In genomic region chr7:29115130-29115529, GRCh38 we compare ENCODE assay signal across 23 cellular contexts. TPM values are rescaled to one million over a fixed set of nuclear protein-coding genes. Genes with fewer than 3 reads are reported as not detected.
DNase-seq lines count a peak whose midpoint lies in the region; ATAC-seq and TF ChIP-seq lines count a peak whose summit lies in the region.
"Had no signal": no experiment of that assay in that cellular context is flagged by ENCODE, and none has a peak within 500 bp of the region (broad histone marks: within the 10 kb centered on the region; RNA-seq: fewer than 3 reads in every experiment).

No MANE protein-coding gene starts in this region.

- peak; percentile 23 for DNase-seq in NCI-H82 (lab: John Stamatoyannopoulos, UW)
- no peak for DNase-seq in NCI-H82 treated with DMSO at 0.1 percent for 48 hours (lab: John Stamatoyannopoulos, UW; ENCODE audit: unreplicated experiment)
- DNase-seq in uterus, result no peak
- DNase-seq in stimulated activated CD4-positive, alpha-beta T cell treated with anti-CD3 and anti-CD28 coated beads, Interleukin-2, amount 100 ng/mL, for 24 hours, result no peak
- DNase-seq in testis, result no peak
- DNase-seq: DMS79, Karpas-422, NCI-H1092 treated with DMSO at 0.1 percent for 48 hours, NCI-H1436, NCI-H187 treated with DMSO at 0.1 percent for 48 hours, NCI-H2107, NCI-H345, NCI-H510A treated with DMSO at 0.1 percent for 48 hours, NCI-H748 treated with DMSO at 0.1 percent for 48 hours, SHP77, T-cell had no signal

- H3K27me3 ChIP-seq in gastroesophageal sphincter (peaks cover 17% of the 10 kb centered on the region), uterus (no peaks in the 10 kb centered on the region), testis (no peaks in the 10 kb centered on the region)

- peaks cover 46% of the 10 kb centered on the region for H3K36me3 ChIP-seq in KOPT-K1 (ENCODE audit: insufficient read depth, low read length)
- H3K36me3 ChIP-seq in gastroesophageal sphincter, result no peaks in the 10 kb centered on the region
- no peaks in the 10 kb centered on the region for H3K36me3 ChIP-seq in uterus
- no peaks in the 10 kb centered on the region for H3K36me3 ChIP-seq in testis (ENCODE audit: low read depth, missing control alignments)

- TF ChIP-seq EP300 in gastroesophageal sphincter (IDR thresholded peaks at IDR 0.05), result no peak

- TF ChIP-seq CTCF in gastroesophageal sphincter (IDR thresholded peaks at IDR 0.05) (no peak), uterus (IDR thresholded peaks at IDR 0.05) (no peak), testis (IDR thresholded peaks at IDR 0.05) (no peak)

- TF ChIP-seq POLR2A in gastroesophageal sphincter (IDR thresholded peaks at IDR 0.05), result no peak
- TF ChIP-seq POLR2A in uterus (IDR thresholded peaks at IDR 0.05), result no peak
- no peak for TF ChIP-seq POLR2A in testis (IDR thresholded peaks at IDR 0.05)

- H3K4me3 ChIP-seq in gastroesophageal sphincter, result no peak overlapping the region
- H3K4me3 ChIP-seq in uterus, result no peak overlapping the region
- no peak overlapping the region for H3K4me3 ChIP-seq in testis

- intact Hi-C loops in uterus (cut with DNase I; ENCODE audit: low total_unique reads) (no loop called here), testis (cut with DNase I; ENCODE audit: low total_unique reads) (no loop called here)

- WGBS in gastroesophageal sphincter (ENCODE audit: low coverage in 1 of 2), 2 donors, result 77 to 100% methylated on average over 1 to 2 of the region's 2 CpGs
- 63 to 73% methylated on average over 2 of the region's 2 CpGs for WGBS in testis, 2 donors

- ATAC-seq in gastroesophageal sphincter (peak; percentile 62), GM19328 (IDR thresholded peaks at IDR 0.05; ENCODE audit: unreplicated experiment) (no peak)
- ATAC-seq: HCT116, Panc1, T-cell had no signal

- H3K27ac ChIP-seq in KOPT-K1 (ENCODE audit: low read depth, low read length, poor library complexity, severe bottlenecking) (peak overlapping the region; percentile 75), gastroesophageal sphincter (peak overlapping the region in 1 of 4 donors; percentile 24), uterus (peak overlapping the region; percentile 66 to 83), testis (no peak overlapping the region)
- H3K27ac ChIP-seq: RWPE1 had no signal

- H3K9me3 ChIP-seq in KOPT-K1 (ENCODE audit: insufficient read depth, low read length, poor library complexity, severe bottlenecking) (no peaks in the 10 kb centered on the region), gastroesophageal sphincter (no peaks in the 10 kb centered on the region), uterus (no peaks in the 10 kb centered on the region), testis (no peaks in the 10 kb centered on the region)

- H3K4me1 ChIP-seq in gastroesophageal sphincter (peaks cover 0 to 16% (median 0%) of the 10 kb centered on the region in 3 donors), uterus (no peaks in the 10 kb centered on the region), testis (peaks cover 5% of the 10 kb centered on the region)

RNA-seq across cellular contexts. Expression of gene CPVL, which starts 31.2 kb away (rescaled TPM):
- total RNA-seq in gastroesophageal sphincter (10 to 100 TPM in 2 of 4 donors, 1 to 10 TPM in 2; 4.8 to 24.6 (median 15.1) TPM), uterus (10 to 100 TPM in 3 of 4 donors, 1 to 10 TPM in 1; 8.5 to 21.1 (median 14.5) TPM), testis (10 to 100 TPM; 26.6 to 51.1 TPM)
- polyA plus RNA-seq in testis (ENCODE audit: insufficient read depth, low read depth, low replicate concordance), result 55.1 TPM
- polyA plus RNA-seq: BJ had no signal

Comparison
In these comparisons a context has a peak if more than half of its experiments do, and no peak if none do; other contexts are left out.
1. H3K27ac ChIP-seq: peak in KOPT-K1 (single experiment) and uterus (2 of 2); none in testis (0 of 2).